ENCODE assay signal across 23 cellular contexts in the genomic region with DNA sequence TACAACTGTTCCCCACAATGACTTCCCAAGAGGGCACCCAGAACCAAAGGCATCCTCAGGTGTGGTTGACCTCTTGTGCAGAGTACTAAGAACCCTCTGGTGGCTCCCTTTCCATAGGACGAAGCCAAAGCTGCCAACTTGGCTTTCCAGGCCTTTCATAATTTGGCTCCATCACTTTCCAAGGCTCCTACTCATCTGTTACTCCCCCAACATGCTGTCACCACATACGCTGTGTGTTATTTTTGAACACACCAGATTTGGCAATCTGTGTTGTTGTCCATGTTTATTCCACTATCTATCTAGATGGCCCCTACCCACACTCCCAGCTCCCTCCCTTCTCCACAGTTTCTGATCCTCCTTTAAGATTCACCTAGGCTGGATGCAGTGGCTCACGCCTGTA. TPM values are rescaled to one million over a fixed set of nuclear protein-coding genes. Genes with fewer than 3 reads are reported as not detected.
"Had no signal": no experiment of that assay in that cellular context is flagged by ENCODE, and none has a peak within 500 bp of the region (broad histone marks: within the 10 kb centered on the region; RNA-seq: fewer than 3 reads in every experiment).

No MANE protein-coding gene starts in this region.

- DNase-seq: IMR-90, Karpas-422, KG1, MG63, NCI-H1092, NCI-H1105 treated with DMSO at 0.1 percent for 48 hours, NCI-H1417 treated with DMSO at 0.1 percent for 48 hours, NCI-H146, NCI-H1694 treated with DMSO at 0.1 percent for 48 hours, NCI-H1930, NCI-H2081, NCI-H2107, NCI-H226, NCI-H510A, NCI-H524 treated with DMSO at 0.1 percent for 48 hours, NCI-H69, NCI-H774, Right ventricle myocardium superior, RPMI8226, SIG-M5 had no signal

- ATAC-seq: HepG2 had no signal

- H3K36me3 ChIP-seq: MG63, SJSA1 had no signal

- H3K9me3 ChIP-seq: MG63, SJSA1 had no signal

- H3K4me3 ChIP-seq: MG63, SJSA1, SK-N-MC had no signal

- H3K27ac ChIP-seq: SJSA1, SK-N-MC had no signal

- H3K4me1 ChIP-seq: SJSA1 had no signal

RNA-seq across cellular contexts. Expression of a gene that starts 10.2 kb away (rescaled TPM):
- total RNA-seq: Right ventricle myocardium superior had no signal
